In genomic region chr2:195322324-195322723, GRCh38 we compare ENCODE assay signal across 12 cellular contexts.
DNase-seq lines count a peak whose midpoint lies in the region; ATAC-seq and TF ChIP-seq lines count a peak whose summit lies in the region.
"Had no signal": no experiment of that assay in that cellular context is flagged by ENCODE, and none has a peak within 500 bp of the region (broad histone marks: within the 10 kb centered on the region; RNA-seq: fewer than 3 reads in every experiment).

No MANE protein-coding gene starts in this region.

- DNase-seq in HEK293T (ENCODE audit: extremely low spot score) (peak; percentile 30), NCI-H446 treated with DMSO at 0.1 percent for 48 hours (lab: John Stamatoyannopoulos, UW) (peak; percentile 62), colonic mucosa (peak; percentile 70), renal cortical epithelial cell (ENCODE audit: low read depth) (peak; percentile 79)
- DNase-seq: effector CD8-positive, alpha-beta T cell; left lung; NCI-H1436 treated with DMSO at 0.1 percent for 48 hours; substantia nigra; T-helper 2 cell had no signal

- no peaks in the 10 kb centered on the region for H3K36me3 ChIP-seq in colonic mucosa
- H3K36me3 ChIP-seq: left lung had no signal

- H3K9ac ChIP-seq in colonic mucosa (ENCODE audit: low read depth in 2 of 2, low read length in 2 of 2) = no peak overlapping the region

- H3K4me3 ChIP-seq in colonic mucosa = no peak overlapping the region
- H3K4me3 ChIP-seq: left lung had no signal

- no peak overlapping the region for H3K27ac ChIP-seq in colonic mucosa
- H3K27ac ChIP-seq: left lung had no signal

- CTCF ChIA-PET in HEK293T (lab: Yijun Ruan, JAX) = interaction anchor here (0.6 to 0.7 kb wide), 2 partner anchors 322 to 1098 kb away, joined by 3 read pairs; no protein-coding TSS in a partner anchor

- no peaks in the 10 kb centered on the region for H3K9me3 ChIP-seq in colonic mucosa
- H3K9me3 ChIP-seq: left lung had no signal

- no peak for TF ChIP-seq CTCF in colonic mucosa (IDR thresholded peaks at IDR 0.05)

- POLR2A ChIA-PET in HEK293T (lab: Yijun Ruan, JAX) = no interaction called here

- H3K27me3 ChIP-seq in colonic mucosa = no peaks in the 10 kb centered on the region
- H3K27me3 ChIP-seq: left lung had no signal

- ATAC-seq in HG03460 (IDR thresholded peaks at IDR 0.05; ENCODE audit: unreplicated experiment) (no peak), HG03521 (IDR thresholded peaks at IDR 0.05; ENCODE audit: unreplicated experiment) (no peak), GM21360 (IDR thresholded peaks at IDR 0.05; ENCODE audit: unreplicated experiment) (no peak)
- ATAC-seq: left lung had no signal

- intact Hi-C loops in colonic mucosa (cut with DNase I) = loop anchor here (10.0 kb wide), 1 partner anchor 612 kb away; no protein-coding TSS in a partner anchor

- no peaks in the 10 kb centered on the region for H3K4me1 ChIP-seq in colonic mucosa

TF ChIP-seq in HEK293T, 16 proteins besides CTCF, POLR2A, EP300 and RAD21:
- TF ChIP-seq PKNOX1 (IDR thresholded peaks at IDR 0.05) = peak; percentile 67
- no peak for TF ChIP-seq L3MBTL2 (conservative IDR thresholded peaks at IDR 0.05)
